Comparison of ENCODE assay signal across 2 cellular contexts in the genomic region with DNA sequence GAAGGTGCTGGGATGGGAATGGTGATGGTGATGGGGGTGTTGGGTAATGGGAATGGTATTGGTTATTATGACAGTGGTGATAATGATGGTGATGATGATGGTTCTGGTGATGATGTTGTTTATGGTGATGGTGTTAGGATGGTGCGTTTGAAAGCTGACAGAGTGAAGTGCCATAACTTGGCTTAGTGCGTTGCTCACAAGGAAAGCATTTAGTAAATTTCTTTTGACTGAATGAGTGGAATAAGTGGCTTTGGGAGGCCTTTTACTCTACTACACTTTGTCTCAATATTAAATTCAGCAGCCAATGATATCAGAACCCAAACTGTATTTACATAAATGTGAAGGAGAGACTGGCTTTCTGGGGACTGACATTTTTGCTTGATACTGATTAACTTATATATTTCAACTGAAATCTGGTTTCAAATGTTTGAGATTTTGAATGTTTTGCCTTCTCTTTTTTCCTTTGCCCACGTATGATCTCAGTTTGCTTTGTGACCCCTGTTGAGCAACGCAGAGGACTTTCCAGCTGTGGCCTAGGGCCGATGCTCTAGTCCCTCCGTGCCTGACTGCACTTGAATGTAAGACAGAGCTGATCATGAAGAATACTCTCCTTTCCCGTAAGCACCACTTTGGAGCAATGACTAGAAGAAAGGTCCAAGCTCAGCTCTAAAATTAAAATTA.
A peak's percentile ranks its signal among the peaks of the same experiment; 100 is the strongest.
TF ChIP-seq lines count a peak whose summit lies in the region.

No MANE protein-coding gene starts in this region.

TF ChIP-seq in HepG2, 621 proteins besides CTCF, POLR2A, EP300 and RAD21 (continued from another document and continues in another):
- TF ChIP-seq, protein P1, sequence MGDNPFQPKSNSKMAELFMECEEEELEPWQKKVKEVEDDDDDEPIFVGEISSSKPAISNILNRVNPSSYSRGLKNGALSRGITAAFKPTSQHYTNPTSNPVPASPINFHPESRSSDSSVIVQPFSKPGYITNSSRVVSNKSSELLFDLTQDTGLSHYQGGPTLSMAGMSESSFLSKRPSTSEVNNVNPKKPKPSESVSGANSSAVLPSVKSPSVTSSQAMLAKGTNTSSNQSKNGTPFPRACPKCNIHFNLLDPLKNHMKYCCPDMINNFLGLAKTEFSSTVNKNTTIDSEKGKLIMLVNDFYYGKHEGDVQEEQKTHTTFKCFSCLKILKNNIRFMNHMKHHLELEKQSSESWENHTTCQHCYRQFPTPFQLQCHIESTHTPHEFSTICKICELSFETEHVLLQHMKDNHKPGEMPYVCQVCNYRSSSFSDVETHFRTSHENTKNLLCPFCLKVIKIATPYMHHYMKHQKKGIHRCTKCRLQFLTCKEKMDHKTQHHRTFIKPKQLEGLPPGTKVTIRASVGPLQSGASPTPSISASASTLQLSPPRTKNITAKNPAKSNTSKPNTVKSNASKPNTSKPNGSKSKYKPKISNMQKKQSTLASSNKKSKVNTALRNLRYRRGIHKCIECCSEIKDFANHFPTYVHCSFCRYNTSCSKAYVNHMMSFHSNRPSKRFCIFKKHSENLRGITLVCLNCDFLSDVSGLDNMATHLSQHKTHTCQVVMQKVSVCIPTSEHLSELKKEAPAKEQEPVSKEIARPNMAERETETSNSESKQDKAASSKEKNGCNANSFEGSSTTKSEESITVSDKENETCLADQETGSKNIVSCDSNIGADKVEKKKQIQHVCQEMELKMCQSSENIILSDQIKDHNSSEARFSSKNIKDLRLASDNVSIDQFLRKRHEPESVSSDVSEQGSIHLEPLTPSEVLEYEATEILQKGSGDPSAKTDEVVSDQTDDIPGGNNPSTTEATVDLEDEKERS (CRISPR knock-in tag; IDR thresholded peaks at IDR 0.05): peak; percentile 53
- TF ChIP-seq, protein P2, sequence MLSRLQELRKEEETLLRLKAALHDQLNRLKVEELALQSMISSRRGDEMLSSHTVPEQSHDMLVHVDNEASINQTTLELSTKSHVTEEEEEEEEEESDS (CRISPR knock-in tag; IDR thresholded peaks at IDR 0.05; ENCODE audit: borderline replicate concordance): peak; percentile 86
- TF ChIP-seq ZMYM4 (CRISPR knock-in tag; IDR thresholded peaks at IDR 0.05) (peak; percentile 41; the same call in 1 of the 2 replicates), CEBPB (IDR thresholded peaks at IDR 0.05; ENCODE audit: borderline replicate concordance, low read depth, low read length) (peak; percentile 81; the same call in 1 of the 2 replicates), SPEN (CRISPR knock-in tag; IDR thresholded peaks at IDR 0.05; ENCODE audit: low read depth) (0 out of 2 replicates have a peak, but pooled peaks have one; percentile 21), CEBPG (CRISPR knock-in tag; IDR thresholded peaks at IDR 0.05) (peak; percentile 71), SNAPC2 (CRISPR knock-in tag; IDR thresholded peaks at IDR 0.05) (no peak), ARID2 (CRISPR knock-in tag; IDR thresholded peaks at IDR 0.05; ENCODE audit: borderline replicate concordance) (peak; percentile 59; the same call in 1 of the 2 replicates), KDM1A (CRISPR knock-in tag; IDR thresholded peaks at IDR 0.05) (no peak), NR2F1 (CRISPR knock-in tag; IDR thresholded peaks at IDR 0.05) (peak in 1 of 2 experiments; percentile 7; a peak in 1 of 4 replicates), LCORL (IDR thresholded peaks at IDR 0.05) (no peak), LCORL (CRISPR knock-in tag; IDR thresholded peaks at IDR 0.05) (0 out of 2 replicates have a peak, but pooled peaks have one; percentile 25)
- TF ChIP-seq, protein P3, sequence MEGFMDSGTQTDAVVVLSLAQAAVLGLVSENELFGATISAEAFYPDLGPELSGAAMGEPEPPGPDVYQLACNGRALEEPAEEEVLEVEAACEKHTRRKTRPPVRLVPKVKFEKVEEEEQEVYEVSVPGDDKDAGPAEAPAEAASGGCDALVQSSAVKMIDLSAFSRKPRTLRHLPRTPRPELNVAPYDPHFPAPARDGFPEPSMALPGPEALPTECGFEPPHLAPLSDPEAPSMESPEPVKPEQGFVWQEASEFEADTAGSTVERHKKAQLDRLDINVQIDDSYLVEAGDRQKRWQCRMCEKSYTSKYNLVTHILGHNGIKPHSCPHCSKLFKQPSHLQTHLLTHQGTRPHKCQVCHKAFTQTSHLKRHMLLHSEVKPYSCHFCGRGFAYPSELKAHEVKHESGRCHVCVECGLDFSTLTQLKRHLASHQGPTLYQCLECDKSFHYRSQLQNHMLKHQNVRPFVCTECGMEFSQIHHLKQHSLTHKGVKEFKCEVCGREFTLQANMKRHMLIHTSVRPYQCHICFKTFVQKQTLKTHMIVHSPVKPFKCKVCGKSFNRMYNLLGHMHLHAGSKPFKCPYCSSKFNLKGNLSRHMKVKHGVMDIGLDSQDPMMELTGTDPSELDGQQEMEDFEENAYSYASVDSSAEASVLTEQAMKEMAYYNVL (CRISPR knock-in tag; IDR thresholded peaks at IDR 0.05; ENCODE audit: borderline replicate concordance): no peak
- TF ChIP-seq, protein P4, sequence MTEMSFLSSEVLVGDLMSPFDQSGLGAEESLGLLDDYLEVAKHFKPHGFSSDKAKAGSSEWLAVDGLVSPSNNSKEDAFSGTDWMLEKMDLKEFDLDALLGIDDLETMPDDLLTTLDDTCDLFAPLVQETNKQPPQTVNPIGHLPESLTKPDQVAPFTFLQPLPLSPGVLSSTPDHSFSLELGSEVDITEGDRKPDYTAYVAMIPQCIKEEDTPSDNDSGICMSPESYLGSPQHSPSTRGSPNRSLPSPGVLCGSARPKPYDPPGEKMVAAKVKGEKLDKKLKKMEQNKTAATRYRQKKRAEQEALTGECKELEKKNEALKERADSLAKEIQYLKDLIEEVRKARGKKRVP (CRISPR knock-in tag; IDR thresholded peaks at IDR 0.05): 0 out of 4 replicates have a peak, but pooled peaks of 1 of the 2 experiments have one; percentile 16
- TF ChIP-seq, protein P5, sequence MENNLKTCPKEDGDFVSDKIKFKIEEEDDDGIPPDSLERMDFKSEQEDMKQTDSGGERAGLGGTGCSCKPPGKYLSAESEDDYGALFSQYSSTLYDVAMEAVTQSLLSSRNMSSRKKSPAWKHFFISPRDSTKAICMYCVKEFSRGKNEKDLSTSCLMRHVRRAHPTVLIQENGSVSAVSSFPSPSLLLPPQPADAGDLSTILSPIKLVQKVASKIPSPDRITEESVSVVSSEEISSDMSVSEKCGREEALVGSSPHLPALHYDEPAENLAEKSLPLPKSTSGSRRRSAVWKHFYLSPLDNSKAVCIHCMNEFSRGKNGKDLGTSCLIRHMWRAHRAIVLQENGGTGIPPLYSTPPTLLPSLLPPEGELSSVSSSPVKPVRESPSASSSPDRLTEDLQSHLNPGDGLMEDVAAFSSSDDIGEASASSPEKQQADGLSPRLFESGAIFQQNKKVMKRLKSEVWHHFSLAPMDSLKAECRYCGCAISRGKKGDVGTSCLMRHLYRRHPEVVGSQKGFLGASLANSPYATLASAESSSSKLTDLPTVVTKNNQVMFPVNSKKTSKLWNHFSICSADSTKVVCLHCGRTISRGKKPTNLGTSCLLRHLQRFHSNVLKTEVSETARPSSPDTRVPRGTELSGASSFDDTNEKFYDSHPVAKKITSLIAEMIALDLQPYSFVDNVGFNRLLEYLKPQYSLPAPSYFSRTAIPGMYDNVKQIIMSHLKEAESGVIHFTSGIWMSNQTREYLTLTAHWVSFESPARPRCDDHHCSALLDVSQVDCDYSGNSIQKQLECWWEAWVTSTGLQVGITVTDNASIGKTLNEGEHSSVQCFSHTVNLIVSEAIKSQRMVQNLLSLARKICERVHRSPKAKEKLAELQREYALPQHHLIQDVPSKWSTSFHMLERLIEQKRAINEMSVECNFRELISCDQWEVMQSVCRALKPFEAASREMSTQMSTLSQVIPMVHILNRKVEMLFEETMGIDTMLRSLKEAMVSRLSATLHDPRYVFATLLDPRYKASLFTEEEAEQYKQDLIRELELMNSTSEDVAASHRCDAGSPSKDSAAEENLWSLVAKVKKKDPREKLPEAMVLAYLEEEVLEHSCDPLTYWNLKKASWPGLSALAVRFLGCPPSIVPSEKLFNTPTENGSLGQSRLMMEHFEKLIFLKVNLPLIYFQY (CRISPR knock-in tag; IDR thresholded peaks at IDR 0.05; ENCODE audit: borderline replicate concordance): no peak

TF ChIP-seq in WTC11, 78 proteins besides CTCF, POLR2A, EP300 and RAD21 (continued from another document):
- TF ChIP-seq, protein P6, sequence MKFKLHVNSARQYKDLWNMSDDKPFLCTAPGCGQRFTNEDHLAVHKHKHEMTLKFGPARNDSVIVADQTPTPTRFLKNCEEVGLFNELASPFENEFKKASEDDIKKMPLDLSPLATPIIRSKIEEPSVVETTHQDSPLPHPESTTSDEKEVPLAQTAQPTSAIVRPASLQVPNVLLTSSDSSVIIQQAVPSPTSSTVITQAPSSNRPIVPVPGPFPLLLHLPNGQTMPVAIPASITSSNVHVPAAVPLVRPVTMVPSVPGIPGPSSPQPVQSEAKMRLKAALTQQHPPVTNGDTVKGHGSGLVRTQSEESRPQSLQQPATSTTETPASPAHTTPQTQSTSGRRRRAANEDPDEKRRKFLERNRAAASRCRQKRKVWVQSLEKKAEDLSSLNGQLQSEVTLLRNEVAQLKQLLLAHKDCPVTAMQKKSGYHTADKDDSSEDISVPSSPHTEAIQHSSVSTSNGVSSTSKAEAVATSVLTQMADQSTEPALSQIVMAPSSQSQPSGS (CRISPR knock-in tag; IDR thresholded peaks at IDR 0.05; ENCODE audit: borderline replicate concordance, low read depth): no peak
- no peak for TF ChIP-seq SMAD4 (CRISPR knock-in tag; IDR thresholded peaks at IDR 0.05)
- TF ChIP-seq TCF7 (CRISPR knock-in tag; IDR thresholded peaks at IDR 0.05; ENCODE audit: low read depth): no peak
- TF ChIP-seq, protein P7, sequence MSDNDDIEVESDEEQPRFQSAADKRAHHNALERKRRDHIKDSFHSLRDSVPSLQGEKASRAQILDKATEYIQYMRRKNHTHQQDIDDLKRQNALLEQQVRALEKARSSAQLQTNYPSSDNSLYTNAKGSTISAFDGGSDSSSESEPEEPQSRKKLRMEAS (CRISPR knock-in tag; IDR thresholded peaks at IDR 0.05): no peak
- no peak for TF ChIP-seq SP1 (CRISPR knock-in tag; conservative IDR thresholded peaks at IDR 0.05)
- no peak for TF ChIP-seq GRHL2 (CRISPR knock-in tag; IDR thresholded peaks at IDR 0.05; ENCODE audit: insufficient replicate concordance, severe bottlenecking)
- TF ChIP-seq, protein P8, sequence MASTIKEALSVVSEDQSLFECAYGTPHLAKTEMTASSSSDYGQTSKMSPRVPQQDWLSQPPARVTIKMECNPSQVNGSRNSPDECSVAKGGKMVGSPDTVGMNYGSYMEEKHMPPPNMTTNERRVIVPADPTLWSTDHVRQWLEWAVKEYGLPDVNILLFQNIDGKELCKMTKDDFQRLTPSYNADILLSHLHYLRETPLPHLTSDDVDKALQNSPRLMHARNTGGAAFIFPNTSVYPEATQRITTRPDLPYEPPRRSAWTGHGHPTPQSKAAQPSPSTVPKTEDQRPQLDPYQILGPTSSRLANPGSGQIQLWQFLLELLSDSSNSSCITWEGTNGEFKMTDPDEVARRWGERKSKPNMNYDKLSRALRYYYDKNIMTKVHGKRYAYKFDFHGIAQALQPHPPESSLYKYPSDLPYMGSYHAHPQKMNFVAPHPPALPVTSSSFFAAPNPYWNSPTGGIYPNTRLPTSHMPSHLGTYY (CRISPR knock-in tag; IDR thresholded peaks at IDR 0.05): no peak
- no peak for TF ChIP-seq ZNF263 (CRISPR knock-in tag; IDR thresholded peaks at IDR 0.05; ENCODE audit: low read depth)
